15 cellular contexts compared by ENCODE assay signal in genomic region chr2:201797175-201797840, GRCh38. TPM values are rescaled to one million over a fixed set of nuclear protein-coding genes. Genes with fewer than 3 reads are reported as not detected.
A peak's percentile ranks its signal among the peaks of the same experiment; 100 is the strongest.
DNase-seq lines count a peak whose midpoint lies in the region; TF ChIP-seq lines count a peak whose summit lies in the region.
"Had no signal": no experiment of that assay in that cellular context is flagged by ENCODE, and none has a peak within 500 bp of the region (broad histone marks: within the 10 kb centered on the region; RNA-seq: fewer than 3 reads in every experiment).

No MANE protein-coding gene starts in this region.

- TF ChIP-seq CTCF in SK-N-SH (IDR thresholded peaks at IDR 0.05): no peak

- no peaks in the 10 kb centered on the region for H4K20me1 ChIP-seq in SK-N-SH (ENCODE audit: insufficient read depth)

- CTCF ChIA-PET in SK-N-SH (lab: Yijun Ruan, JAX): interaction anchor here (0.5 to 2.6 kb wide), 6 partner anchors 10 to 487 kb away, joined by 3 to 12 read pairs (median 4); partner anchors contain the start of gene CDK15

- H3K9ac ChIP-seq in SK-N-SH: peak overlapping the region; percentile 76

- H3K9me2 ChIP-seq in SK-N-SH: no peaks in the 10 kb centered on the region

- peaks cover 48% of the 10 kb centered on the region for H3F3A ChIP-seq in SK-N-SH (replicated peaks; ENCODE audit: insufficient read depth)

- no peaks in the 10 kb centered on the region for H3K79me2 ChIP-seq in SK-N-SH (ENCODE audit: insufficient read depth)

- 32% methylated on average over 5 of the region's 5 CpGs for WGBS in SK-N-SH (ENCODE audit: low lambda C conversion rate)

- H3K4me2 ChIP-seq in SK-N-SH: peak overlapping the region; percentile 53

- H3K27ac ChIP-seq in SK-N-SH (ENCODE audit: low read depth in 2 of 2, low read length in 1 of 2) (peak overlapping the region; percentile 88 to 99), SJCRH30 (no peak overlapping the region)
- H3K27ac ChIP-seq: psoas muscle, stomach had no signal

- H2AFZ ChIP-seq in SK-N-SH (ENCODE audit: low read depth): peak overlapping the region; percentile 19; the same call in 1 of the 2 replicates

- H3K4me3 ChIP-seq in SK-N-SH (ENCODE audit: low read depth in 2 of 2, low read length in 1 of 2): no peak overlapping the region
- H3K4me3 ChIP-seq in SJCRH30: no peak overlapping the region
- H3K4me3 ChIP-seq: mucosa of descending colon, psoas muscle, stomach had no signal

- H3K9me3 ChIP-seq in SK-N-SH (no peaks in the 10 kb centered on the region), SJCRH30 (replicated peaks) (no peaks in the 10 kb centered on the region)
- H3K9me3 ChIP-seq: mucosa of descending colon, psoas muscle, stomach had no signal

- TF ChIP-seq EP300 in SK-N-SH (IDR thresholded peaks at IDR 0.05; ENCODE audit: borderline replicate concordance in 1 of 2, low read depth in 1 of 2, low read length in 1 of 2): no peak

- H3K36me3 ChIP-seq in SK-N-SH (replicated peaks in 1 of 2; ENCODE audit: control insufficient read depth in 1 of 2, insufficient read depth in 2 of 2, low read length in 1 of 2): no peaks in the 10 kb centered on the region
- no peaks in the 10 kb centered on the region for H3K36me3 ChIP-seq in SJCRH30
- H3K36me3 ChIP-seq: stomach had no signal

- H3K4me1 ChIP-seq in SK-N-SH (ENCODE audit: control insufficient read depth in 1 of 2, insufficient read depth in 2 of 2, low read depth in 1 of 2, low read length in 1 of 2) (peaks cover 0 to 22% of the 10 kb centered on the region in 2 experiments; a peak in 2 of 4 replicates), SJCRH30 (peaks cover 15% of the 10 kb centered on the region)
- H3K4me1 ChIP-seq: psoas muscle, stomach had no signal

- DNase-seq in GM04504 (ENCODE audit: low read depth): peak; percentile 76
- no peak for DNase-seq in SK-N-SH
- peak; percentile 88 for DNase-seq in fibroblast of gingiva (ENCODE audit: low read depth)
- DNase-seq in stromal cell of bone marrow (ENCODE audit: low read depth): peak; percentile 68
- DNase-seq in SJCRH30: no peak
- DNase-seq in GM19238 (ENCODE audit: insufficient read length, low spot score): no peak
- DNase-seq in activated gamma-delta T cell (lab: John Stamatoyannopoulos, UW): no peak
- DNase-seq in mesenteric fat pad (ENCODE audit: low spot score): no peak
- DNase-seq: activated naive CD8-positive, alpha-beta T cell treated with anti-CD3 and anti-CD28 coated beads for 36 hours; DMS 273 treated with DMSO at 0.1 percent for 48 hours; effector memory CD8-positive, alpha-beta T cell; KBM-7; mucosa of descending colon; psoas muscle; stomach had no signal

- no peaks in the 10 kb centered on the region for H3K27me3 ChIP-seq in SK-N-SH (ENCODE audit: insufficient read depth)
- no peaks in the 10 kb centered on the region for H3K27me3 ChIP-seq in SJCRH30
- H3K27me3 ChIP-seq: stomach had no signal

- POLR2A ChIA-PET in SK-N-SH (lab: Yijun Ruan, JAX): no interaction called here

- TF ChIP-seq RAD21 in SK-N-SH (IDR thresholded peaks at IDR 0.05; ENCODE audit: low read length): no peak

TF ChIP-seq in SK-N-SH, 30 proteins besides CTCF, POLR2A, EP300 and RAD21:
- TF ChIP-seq EZH2phosphoT487 (IDR thresholded peaks at IDR 0.05; ENCODE audit: borderline replicate concordance, low read depth): no peak
- no peak for TF ChIP-seq NRF1 (IDR thresholded peaks at IDR 0.05; ENCODE audit: low read depth, low read length)
- TF ChIP-seq TCF12 (IDR thresholded peaks at IDR 0.05): peak; percentile 59
- TF ChIP-seq FOSL2 (IDR thresholded peaks at IDR 0.05; ENCODE audit: borderline replicate concordance, low read depth): peak; percentile 46; the same call in 1 of the 2 replicates
- no peak for TF ChIP-seq MAX (IDR thresholded peaks at IDR 0.05; ENCODE audit: low read depth)
- no peak for TF ChIP-seq FOXM1 (IDR thresholded peaks at IDR 0.05; ENCODE audit: low read depth)
- no peak for TF ChIP-seq NFIC (IDR thresholded peaks at IDR 0.05; ENCODE audit: borderline replicate concordance)
- TF ChIP-seq RCOR1 (IDR thresholded peaks at IDR 0.05; ENCODE audit: low read length): no peak
- no peak for TF ChIP-seq USF2 (IDR thresholded peaks at IDR 0.05; ENCODE audit: borderline replicate concordance, low read depth, low read length)
- no peak for TF ChIP-seq ZBTB33 (IDR thresholded peaks at IDR 0.05; ENCODE audit: borderline replicate concordance, low read depth)
- TF ChIP-seq TEAD4 (IDR thresholded peaks at IDR 0.05; ENCODE audit: borderline replicate concordance, insufficient read depth): no peak
- no peak for TF ChIP-seq FOXJ3 (CRISPR knock-in tag; IDR thresholded peaks at IDR 0.05)
- no peak for TF ChIP-seq JUND (IDR thresholded peaks at IDR 0.05)
- TF ChIP-seq USF1 (IDR thresholded peaks at IDR 0.05; ENCODE audit: borderline replicate concordance, low read depth): no peak
- TF ChIP-seq GABPA (IDR thresholded peaks at IDR 0.05; ENCODE audit: low read depth): no peak
- TF ChIP-seq MEF2A (IDR thresholded peaks at IDR 0.05; ENCODE audit: borderline replicate concordance, low read depth): peak; percentile 92
- no peak for TF ChIP-seq TAF1 (IDR thresholded peaks at IDR 0.05; ENCODE audit: borderline replicate concordance, low read depth, low read length)
- TF ChIP-seq MXI1 (IDR thresholded peaks at IDR 0.05; ENCODE audit: low read depth, low read length): no peak
- no peak for TF ChIP-seq SMC3 (IDR thresholded peaks at IDR 0.05; ENCODE audit: low read depth, low read length)
- no peak for TF ChIP-seq IRF3 (IDR thresholded peaks at IDR 0.05; ENCODE audit: low read depth, low read length)
- no peak for TF ChIP-seq ELF1 (IDR thresholded peaks at IDR 0.05)
- peak; percentile 37; the same call in 1 of the 2 replicates for TF ChIP-seq YY1 (IDR thresholded peaks at IDR 0.05; ENCODE audit: low read depth)

RNA-seq across cellular contexts. Expression of gene CDK15, which starts 9.0 kb away (rescaled TPM):
- polyA plus RNA-seq in SK-N-SH (2012; rRNA removed): 1.8 and 2.5 TPM in 2 replicates
- polyA plus RNA-seq in SK-N-SH (2012; cell fraction: cytosol; rRNA removed): 2.3 and 2.4 TPM in 2 replicates
- polyA plus RNA-seq in SK-N-SH (2012; cell fraction: nucleus; rRNA removed): 3.0 and 4.6 TPM in 2 replicates
- total RNA-seq in SJCRH30 (2014; rRNA removed; shearing (Covaris generic)): 0.20 and 0.47 TPM in 2 replicates
- total RNA-seq in mesenteric fat pad: 1.9 TPM
- total RNA-seq: activated naive CD8-positive, alpha-beta T cell treated with anti-CD3 and anti-CD28 coated beads for 36 hours had no signal

RNA-seq across cellular contexts. Expression of gene ALS2, which starts 16.6 kb away (rescaled TPM):
- polyA plus RNA-seq in SK-N-SH (2012; rRNA removed): 11.6 and 18.5 TPM in 2 replicates
- 13.0 and 14.1 TPM in 2 replicates for polyA plus RNA-seq in SK-N-SH (2012; cell fraction: cytosol; rRNA removed)
- 13.8 and 26.9 TPM in 2 replicates for polyA plus RNA-seq in SK-N-SH (2012; cell fraction: nucleus; rRNA removed)
- total RNA-seq in SJCRH30 (2014; rRNA removed; shearing (Covaris generic)): 21.9 and 22.0 TPM in 2 replicates
- 23.6 TPM for total RNA-seq in mesenteric fat pad

Comparison
In these comparisons a context has a peak if more than half of its experiments do, and no peak if none do; other contexts are left out.
1. DNase-seq: peak in GM04504 (single experiment), fibroblast of gingiva (single experiment) and stromal cell of bone marrow (single experiment); none in SK-N-SH (single experiment), SJCRH30 (0 of 2), GM19238 (single experiment), activated gamma-delta T cell (single experiment) and mesenteric fat pad (single experiment).